ENCODE assay signal across 24 cellular contexts in the genomic region with DNA sequence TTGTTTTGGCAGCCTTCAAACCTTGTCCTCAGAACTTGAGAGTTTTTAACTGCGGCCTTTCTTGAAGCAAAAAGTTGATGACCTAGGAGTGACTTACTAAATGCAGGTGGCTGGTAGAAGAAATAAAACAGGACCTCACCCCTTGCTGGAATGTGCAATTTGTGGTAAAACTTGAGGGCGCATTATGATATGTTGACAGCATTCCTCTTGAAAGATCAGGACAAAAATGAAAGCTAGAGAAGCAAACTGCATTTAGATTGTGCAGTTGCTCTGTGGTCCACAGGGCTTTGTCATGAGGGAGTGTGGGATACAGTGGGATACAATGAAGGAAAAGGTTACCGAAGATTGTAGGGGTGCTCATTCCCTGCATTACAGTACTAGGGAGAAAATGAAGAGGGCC.
A peak's percentile ranks its signal among the peaks of the same experiment; 100 is the strongest.
DNase-seq lines count a peak whose midpoint lies in the region; ATAC-seq and TF ChIP-seq lines count a peak whose summit lies in the region.
"Had no signal": no experiment of that assay in that cellular context is flagged by ENCODE, and none has a peak within 500 bp of the region (broad histone marks: within the 10 kb centered on the region; RNA-seq: fewer than 3 reads in every experiment).

No MANE protein-coding gene starts in this region.

- BruUV-seq in PC-3 (replicated peaks; lab: Mats Ljungman, UMichigan), result no TSS peak

- intact Hi-C loops in PC-3 (cut with micrococcal nuclease), result no loop called here

- TF ChIP-seq CTCF in PC-3 (conservative IDR thresholded peaks at IDR 0.05; ENCODE audit: low read depth, low read length) (no peak), fibroblast of villous mesenchyme (IDR thresholded peaks at IDR 0.05; ENCODE audit: insufficient read depth, low read depth, low read length) (no peak), parathyroid adenoma (IDR thresholded peaks at IDR 0.05) (no peak)

- no peaks in the 10 kb centered on the region for H4K20me1 ChIP-seq in PC-3 (ENCODE audit: low read length)

- no peaks in the 10 kb centered on the region for H3K9me3 ChIP-seq in PC-3 (ENCODE audit: low read length)
- no peaks in the 10 kb centered on the region for H3K9me3 ChIP-seq in parathyroid adenoma (ENCODE audit: control insufficient read depth, low read length)

- in situ Hi-C loops in Caki2 (cut with HindIII; ENCODE audit: low pct_unique_long_range_greater_than_20kb, low sequenced_read_pairs), result no loop called here

- H3K9ac ChIP-seq in PC-3 (ENCODE audit: low read length), result no peak overlapping the region
- H3K9ac ChIP-seq in parathyroid adenoma, result no peak overlapping the region

- H3K4me2 ChIP-seq in PC-3 (ENCODE audit: low read length) (0 out of 2 replicates have a peak overlapping the region, but pooled peaks have one; percentile 22), parathyroid adenoma (ENCODE audit: low read length) (no peak overlapping the region)

- H3K36me3 ChIP-seq in PC-3 (ENCODE audit: low read depth, low read length), result no peaks in the 10 kb centered on the region
- H3K36me3 ChIP-seq in parathyroid adenoma (ENCODE audit: control insufficient read depth, insufficient read depth, low read length), result no peaks in the 10 kb centered on the region

- DNase-seq in Caki2 (ENCODE audit: low read depth), result peak; percentile 15
- DNase-seq in PC-3, result peak; percentile 47
- peak; percentile 35 for DNase-seq in fibroblast of villous mesenchyme (ENCODE audit: low read depth)
- no peak for DNase-seq in stimulated activated CD4-positive, alpha-beta T cell treated with anti-CD3 and anti-CD28 coated beads, Interleukin-4, amount 100 ng/mL, for 4 hours
- no peak for DNase-seq in activated CD4-positive, alpha-beta T cell treated with anti-CD3 and anti-CD28 coated beads, Interleukin-2, amount 50 U/mL, for 48 hours
- no peak for DNase-seq in effector memory CD8-positive, alpha-beta T cell
- no peak for DNase-seq in activated CD8-positive, alpha-beta memory T cell treated with anti-CD3 and anti-CD28 coated beads, Interleukin-2, amount 50 U/mL, for 48 hours
- DNase-seq: activated B cell treated with CpG ODN at 0.5 μM for 24 hours; activated CD4-positive, alpha-beta memory T cell treated with anti-CD3 and anti-CD28 coated beads for 36 hours; amniotic stem cell; central memory CD4-positive, alpha-beta T cell; H9; hippocampal formation; NCI-H1694; NCI-H748 treated with DMSO at 0.1 percent for 48 hours; retina; stimulated activated CD8-positive, alpha-beta memory T cell treated with anti-CD3 and anti-CD28 coated beads, Interleukin-4, amount 100 ng/mL, for 48 hours; T-helper 9 cell had no signal

- H3K36me3 Mint-ChIP-seq in effector memory CD8-positive, alpha-beta T cell (ENCODE audit: insufficient read depth), result peaks cover 3% of the 10 kb centered on the region
- H3K36me3 Mint-ChIP-seq: activated CD4-positive, alpha-beta memory T cell treated with anti-CD3 and anti-CD28 coated beads for 36 hours had no signal

- no peaks in the 10 kb centered on the region for H3K27me3 ChIP-seq in PC-3 (ENCODE audit: low read length)
- no peaks in the 10 kb centered on the region for H3K27me3 ChIP-seq in parathyroid adenoma (ENCODE audit: control insufficient read depth, insufficient read depth, low read length)
- H3K27me3 ChIP-seq: foreskin keratinocyte had no signal

- peaks cover 4% of the 10 kb centered on the region for H3F3A ChIP-seq in PC-3 (ENCODE audit: low read length, unreplicated experiment)

- H3K79me2 ChIP-seq in PC-3 (ENCODE audit: low read length) (no peaks in the 10 kb centered on the region), parathyroid adenoma (no peaks in the 10 kb centered on the region)

- CTCF ChIA-PET in PC-3 (lab: Charles Lee), result no interaction called here

- ATAC-seq in PC-3, result peak; percentile 18; the same call in 1 of the 2 replicates
- ATAC-seq in effector memory CD8-positive, alpha-beta T cell (replicated peaks), result no peak
- ATAC-seq: foreskin keratinocyte, K562 had no signal

- H2AFZ ChIP-seq in PC-3 (ENCODE audit: low read length), result no peak overlapping the region
- H2AFZ ChIP-seq in parathyroid adenoma, result peak overlapping the region; percentile 17

- peaks cover 0 to 9% of the 10 kb centered on the region in 2 donors for H3K4me1 Mint-ChIP-seq in effector memory CD8-positive, alpha-beta T cell (ENCODE audit: low read depth in 2 of 2)
- H3K4me1 Mint-ChIP-seq: activated B cell treated with CpG ODN at 0.5 μM for 24 hours had no signal

- peaks cover 0 to 4% of the 10 kb centered on the region in 2 donors for H3K9me3 Mint-ChIP-seq in effector memory CD8-positive, alpha-beta T cell
- H3K9me3 Mint-ChIP-seq: activated B cell treated with CpG ODN at 0.5 μM for 24 hours; activated CD4-positive, alpha-beta memory T cell treated with anti-CD3 and anti-CD28 coated beads for 36 hours had no signal

- no peak overlapping the region for H3K4me3 Mint-ChIP-seq in effector memory CD8-positive, alpha-beta T cell
- H3K4me3 Mint-ChIP-seq: activated B cell treated with CpG ODN at 0.5 μM for 24 hours; activated CD4-positive, alpha-beta memory T cell treated with anti-CD3 and anti-CD28 coated beads for 36 hours; H9 had no signal

- H3K27me3 Mint-ChIP-seq in effector memory CD8-positive, alpha-beta T cell, result no peaks in the 10 kb centered on the region
- H3K27me3 Mint-ChIP-seq: activated B cell treated with CpG ODN at 0.5 μM for 24 hours had no signal

- POLR2A ChIA-PET in PC-3 (lab: Charles Lee; ENCODE audit: unreplicated experiment), result no interaction called here

- no peak overlapping the region for H3K27ac Mint-ChIP-seq in effector memory CD8-positive, alpha-beta T cell
- H3K27ac Mint-ChIP-seq: activated B cell treated with CpG ODN at 0.5 μM for 24 hours; activated CD4-positive, alpha-beta memory T cell treated with anti-CD3 and anti-CD28 coated beads for 36 hours; H9 had no signal

- no peaks in the 10 kb centered on the region for H3K9me2 ChIP-seq in PC-3 (replicated peaks; ENCODE audit: low read length)

- H3K4me3 ChIP-seq in PC-3 (ENCODE audit: low read length) (no peak overlapping the region), fibroblast of villous mesenchyme (ENCODE audit: low read depth, low read length) (no peak overlapping the region), parathyroid adenoma (ENCODE audit: low read depth, low read length) (no peak overlapping the region)
- H3K4me3 ChIP-seq: K562, lung had no signal

- H3K27ac ChIP-seq in PC-3 (ENCODE audit: low read length) (no peak overlapping the region), parathyroid adenoma (no peak overlapping the region)
- H3K27ac ChIP-seq: C4-2B, epithelial cell of prostate, foreskin keratinocyte had no signal

- H3K4me1 ChIP-seq in PC-3 (ENCODE audit: insufficient read depth, low read length), result peaks cover 24% of the 10 kb centered on the region
- H3K4me1 ChIP-seq in parathyroid adenoma, result no peaks in the 10 kb centered on the region
- H3K4me1 ChIP-seq: foreskin keratinocyte had no signal

Comparison
In these comparisons a context has a peak if more than half of its experiments do, and no peak if none do; other contexts are left out.
1. DNase-seq: peak in Caki2 (single experiment), PC-3 (single experiment) and fibroblast of villous mesenchyme (single experiment); none in stimulated activated CD4-positive, alpha-beta T cell treated with anti-CD3 and anti-CD28 coated beads, Interleukin-4, amount 100 ng/mL, for 4 hours (0 of 2), activated CD4-positive, alpha-beta T cell treated with anti-CD3 and anti-CD28 coated beads, Interleukin-2, amount 50 U/mL, for 48 hours (0 of 2), effector memory CD8-positive, alpha-beta T cell (0 of 3) and activated CD8-positive, alpha-beta memory T cell treated with anti-CD3 and anti-CD28 coated beads, Interleukin-2, amount 50 U/mL, for 48 hours (single experiment).